Comparison of ENCODE assay signal across 20 cellular contexts in genomic region chr21:18548249-18548648, GRCh38.
A peak's percentile ranks its signal among the peaks of the same experiment; 100 is the strongest.
DNase-seq lines count a peak whose midpoint lies in the region; ATAC-seq, FAIRE-seq and TF ChIP-seq lines count a peak whose summit lies in the region.
"Had no signal": no experiment of that assay in that cellular context is flagged by ENCODE, and none has a peak within 500 bp of the region (broad histone marks: within the 10 kb centered on the region; RNA-seq: fewer than 3 reads in every experiment).

No MANE protein-coding gene starts in this region.

- peaks cover under 1% of the 10 kb centered on the region; the same call in 1 of the 2 replicates for H3K9me3 ChIP-seq in IMR-90 (ENCODE audit: control insufficient read depth, insufficient read depth, low read length)
- H3K9me3 ChIP-seq: BE2C, Caco-2 had no signal

- no peak overlapping the region for H3K23ac ChIP-seq in IMR-90 (ENCODE audit: low read depth, low read length)

- no peak for DNase-seq in IMR-90
- no peak for DNase-seq in dedifferentiated amniotic fluid mesenchymal stem cell (ENCODE audit: extremely low spot score)
- DNase-seq in GM10266 (ENCODE audit: extremely low spot score): no peak
- no peak for DNase-seq in GOT3 (lab: John Stamatoyannopoulos, UW)
- no peak for DNase-seq in activated CD8-positive, alpha-beta memory T cell treated with anti-CD3 and anti-CD28 coated beads for 24 hours
- DNase-seq: ACHN; BE2C; C1 segment of cervical spinal cord; Caco-2; CD4-positive, CD25-positive, alpha-beta regulatory T cell; CD8-positive, alpha-beta memory T cell; GDM1; HCEC 1CT; KBM-7 had no signal

- H3K27ac ChIP-seq in IMR-90 (ENCODE audit: insufficient read depth, low read length): no peak overlapping the region
- H3K27ac ChIP-seq: HL-60 had no signal

- H3K14ac ChIP-seq in IMR-90 (replicated peaks; ENCODE audit: low read depth, low read length): no peak overlapping the region

- intact Hi-C loops in IMR-90 (cut with micrococcal nuclease): loop anchor here (10.0 kb wide), 1 partner anchor 63 kb away; no protein-coding TSS in a partner anchor

- H2BK15ac ChIP-seq in IMR-90 (ENCODE audit: low read depth, low read length): no peak overlapping the region

- H2AK9ac ChIP-seq in IMR-90 (replicated peaks; ENCODE audit: low read depth, low read length, poor library complexity): no peak overlapping the region

- no TSS peak for BruUV-seq in IMR-90 (replicated peaks; lab: Mats Ljungman, UMichigan)

- no peaks in the 10 kb centered on the region for H3K9me1 ChIP-seq in IMR-90 (ENCODE audit: insufficient read depth, low read length)

- H3K36me3 ChIP-seq in IMR-90 (ENCODE audit: control insufficient read depth, insufficient read depth, low read length): no peaks in the 10 kb centered on the region
- H3K36me3 ChIP-seq: BE2C had no signal

- H3K18ac ChIP-seq in IMR-90 (ENCODE audit: low read depth, low read length): no peak overlapping the region

- H4K20me1 ChIP-seq in IMR-90 (ENCODE audit: insufficient read depth, low read length): no peaks in the 10 kb centered on the region

- H3K27me3 ChIP-seq in IMR-90 (ENCODE audit: control insufficient read depth, insufficient read depth, low read length): no peaks in the 10 kb centered on the region
- H3K27me3 ChIP-seq: BE2C had no signal

- TF ChIP-seq RAD21 in IMR-90 (IDR thresholded peaks at IDR 0.05; ENCODE audit: low read length): no peak

- no peak overlapping the region for H3K9ac ChIP-seq in IMR-90 (ENCODE audit: low read depth, low read length)

- no peak overlapping the region for H2BK5ac ChIP-seq in IMR-90 (ENCODE audit: low read depth, low read length, poor library complexity, severe bottlenecking)

- no peak overlapping the region for H2BK120ac ChIP-seq in IMR-90 (ENCODE audit: low read depth, low read length)

- no peak overlapping the region for H3K4me3 ChIP-seq in IMR-90 (ENCODE audit: insufficient read depth, low read depth, low read length)

- no peak for TF ChIP-seq POLR2A in IMR-90 (IDR thresholded peaks at IDR 0.05; ENCODE audit: low read depth, low read length)

- no peak overlapping the region for H3K4ac ChIP-seq in IMR-90 (ENCODE audit: low read depth, low read length)

- TF ChIP-seq CTCF in IMR-90 (conservative IDR thresholded peaks at IDR 0.05; ENCODE audit: low read depth, low read length) (no peak), GM10266 (IDR thresholded peaks at IDR 0.05; ENCODE audit: control insufficient read depth, insufficient read depth, low read depth, missing control alignments) (no peak)

- no peak overlapping the region for H2AK5ac ChIP-seq in IMR-90 (ENCODE audit: low read depth, low read length)

- CTCF ChIA-PET in IMR-90 (lab: Yijun Ruan, JAX): no interaction called here

- in situ Hi-C loops in IMR-90 (cut with MboI; ENCODE audit: low sequenced_read_pairs): loop anchor here (25.0 kb wide), 1 partner anchor 89 kb away; no protein-coding TSS in a partner anchor

- POLR2A ChIA-PET in IMR-90 (lab: Charles Lee; ENCODE audit: unreplicated experiment): no interaction called here

- no peak overlapping the region for H4K5ac ChIP-seq in IMR-90 (ENCODE audit: low read depth, low read length)

- dilution Hi-C loops in IMR-90 (cut with HindIII; ENCODE audit: low sequenced_read_pairs, unreplicated experiment): no loop called here

- H3K56ac ChIP-seq in IMR-90 (ENCODE audit: extremely low read depth, insufficient read depth, low read length): no peak overlapping the region

- H4K91ac ChIP-seq in IMR-90 (ENCODE audit: insufficient read depth, low read depth, low read length): no peak overlapping the region

- no peak overlapping the region for H2AFZ ChIP-seq in IMR-90 (replicated peaks; ENCODE audit: low read length, poor library complexity)

- H4K8ac ChIP-seq in IMR-90 (ENCODE audit: low read depth in 2 of 2, low read length in 2 of 2): no peak overlapping the region

- H2BK20ac ChIP-seq in IMR-90 (ENCODE audit: low read depth, low read length): no peak overlapping the region

- FAIRE-seq in colon (lab: Jason Lieb, UNC) (peak; percentile 62), islet of Langerhans (lab: Jason Lieb, UNC) (peak; percentile 81)
- FAIRE-seq: D721Med, GM19239, H54 had no signal

- no peaks in the 10 kb centered on the region for H3K79me1 ChIP-seq in IMR-90 (ENCODE audit: low read depth in 1 of 2, low read length in 2 of 2)

- H3K4me2 ChIP-seq in IMR-90 (ENCODE audit: low read depth, low read length): no peak overlapping the region

- no peak for ATAC-seq in IMR-90 (ENCODE audit: low read depth)

- no peaks in the 10 kb centered on the region for H3K4me1 ChIP-seq in IMR-90 (ENCODE audit: control insufficient read depth, insufficient read depth, low read length)
- H3K4me1 ChIP-seq: BE2C, Caco-2 had no signal

TF ChIP-seq in IMR-90, 13 proteins besides CTCF, POLR2A, EP300 and RAD21:
- TF ChIP-seq MAZ (IDR thresholded peaks at IDR 0.05; ENCODE audit: borderline replicate concordance, low read depth, low read length): no peak
- TF ChIP-seq MAFK (IDR thresholded peaks at IDR 0.05; ENCODE audit: low read depth, low read length): no peak
- no peak for TF ChIP-seq ELK1 (IDR thresholded peaks at IDR 0.05; ENCODE audit: borderline replicate concordance, low read depth, low read length)
- TF ChIP-seq CEBPB (IDR thresholded peaks at IDR 0.05; ENCODE audit: low read depth, low read length): 0 out of 2 replicates have a peak, but pooled peaks have one; percentile 23
- TF ChIP-seq MXI1 (IDR thresholded peaks at IDR 0.05; ENCODE audit: borderline replicate concordance, low read depth, low read length): no peak
- no peak for TF ChIP-seq USF2 (IDR thresholded peaks at IDR 0.05; ENCODE audit: low read depth, low read length)
- TF ChIP-seq SMC3 (IDR thresholded peaks at IDR 0.05; ENCODE audit: low read depth, low read length): no peak
- no peak for TF ChIP-seq RFX5 (IDR thresholded peaks at IDR 0.05; ENCODE audit: low read depth, low read length)
- TF ChIP-seq RCOR1 (IDR thresholded peaks at IDR 0.05; ENCODE audit: insufficient replicate concordance, low read length): no peak
